Comparison of ENCODE assay signal across 20 cellular contexts in the genomic region with DNA sequence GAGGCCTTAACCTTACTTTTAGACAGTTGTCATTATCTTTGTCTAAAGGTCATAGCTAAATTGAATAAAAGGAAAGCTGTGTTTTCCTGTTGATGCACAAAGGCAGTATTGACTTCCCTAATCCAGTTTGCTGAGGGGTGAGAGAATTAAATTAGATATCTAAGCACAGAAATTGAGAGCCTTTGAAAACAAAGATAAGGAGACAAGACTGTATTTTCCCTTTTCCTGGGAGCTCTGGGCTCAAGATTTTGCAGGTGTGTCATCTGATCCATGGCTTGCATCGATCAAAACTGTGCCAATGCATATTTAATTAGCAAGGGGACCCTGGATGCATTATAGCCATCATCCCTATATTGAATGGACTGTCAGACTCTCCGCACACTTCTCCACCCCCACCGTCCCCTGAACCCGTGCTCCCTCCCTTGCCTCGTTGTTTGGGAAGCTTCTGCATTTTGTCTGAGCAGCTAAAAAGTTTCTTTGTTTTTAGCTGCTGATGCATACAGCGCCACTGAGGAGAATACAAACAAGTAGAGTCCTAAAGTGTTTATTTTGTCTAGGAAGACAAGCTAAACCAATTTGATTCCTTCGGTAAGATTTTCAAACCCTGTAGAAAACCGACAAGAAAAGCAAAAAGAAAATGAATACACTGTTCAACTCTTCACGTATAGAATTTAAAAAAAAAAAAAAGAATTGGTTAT.
DNase-seq lines count a peak whose midpoint lies in the region; ATAC-seq and TF ChIP-seq lines count a peak whose summit lies in the region.
"Had no signal": no experiment of that assay in that cellular context is flagged by ENCODE, and none has a peak within 500 bp of the region (broad histone marks: within the 10 kb centered on the region; RNA-seq: fewer than 3 reads in every experiment).

No MANE protein-coding gene starts in this region.

- POLR2A ChIA-PET in PC-3 (lab: Charles Lee; ENCODE audit: unreplicated experiment) (no interaction called here), OCI-LY7 (lab: Charles Lee) (interaction anchor here (0.7 to 1.4 kb wide), 3 partner anchors 25 to 1970 kb away, joined by 3 to 5 read pairs (median 4); no protein-coding TSS in a partner anchor)

- H3K27ac ChIP-seq in left ventricle myocardium inferior (replicated peaks) = peak overlapping the region; percentile 3
- peak overlapping the region; percentile 50 for H3K27ac ChIP-seq in cingulate gyrus (ENCODE audit: low read depth, low read length)
- H3K27ac ChIP-seq in PC-3 (ENCODE audit: low read length) = no peak overlapping the region
- H3K27ac ChIP-seq in OCI-LY7 (ENCODE audit: low read depth, low read length, poor library complexity, severe bottlenecking) = no peak overlapping the region
- H3K27ac ChIP-seq: SJCRH30 had no signal

- H3K4me2 ChIP-seq in PC-3 (ENCODE audit: low read length) = no peak overlapping the region
- H3K4me2 ChIP-seq in OCI-LY7 (ENCODE audit: low read length) = no peak overlapping the region

- TF ChIP-seq CTCF in left ventricle myocardium inferior (IDR thresholded peaks at IDR 0.05; ENCODE audit: borderline replicate concordance) (no peak), PC-3 (conservative IDR thresholded peaks at IDR 0.05; ENCODE audit: low read depth, low read length) (no peak), OCI-LY7 (conservative IDR thresholded peaks at IDR 0.05; ENCODE audit: low read length) (no peak)

- H3K4me3 ChIP-seq in left ventricle myocardium inferior (no peak overlapping the region), PC-3 (ENCODE audit: low read length) (no peak overlapping the region), OCI-LY7 (ENCODE audit: low read depth, low read length, poor library complexity, severe bottlenecking) (no peak overlapping the region)
- H3K4me3 ChIP-seq: SJCRH30 had no signal

- H3K9me3 ChIP-seq in left ventricle myocardium inferior (replicated peaks) = no peaks in the 10 kb centered on the region
- no peaks in the 10 kb centered on the region for H3K9me3 ChIP-seq in PC-3 (ENCODE audit: low read length)
- no peaks in the 10 kb centered on the region for H3K9me3 ChIP-seq in OCI-LY7 (ENCODE audit: low read length)
- H3K9me3 ChIP-seq: SJCRH30 had no signal

- H3K4me1 ChIP-seq in left ventricle myocardium inferior (peaks cover 40% of the 10 kb centered on the region), PC-3 (ENCODE audit: insufficient read depth, low read length) (0 out of 2 replicates have a peak, but pooled peaks cover 3% of the 10 kb centered on the region), OCI-LY7 (ENCODE audit: insufficient read depth, low read length, poor library complexity, severe bottlenecking) (no peaks in the 10 kb centered on the region)

- H3K27me3 ChIP-seq in left ventricle myocardium inferior (ENCODE audit: low read depth) (no peaks in the 10 kb centered on the region), PC-3 (ENCODE audit: low read length) (no peaks in the 10 kb centered on the region)
- H3K27me3 ChIP-seq: SJCRH30 had no signal

- H4K20me1 ChIP-seq in PC-3 (ENCODE audit: low read length) = no peaks in the 10 kb centered on the region
- H4K20me1 ChIP-seq in OCI-LY7 (ENCODE audit: insufficient read depth, low read length) = no peaks in the 10 kb centered on the region; the same call in 1 of the 2 replicates

- H3K36me3 ChIP-seq in left ventricle myocardium inferior (no peaks in the 10 kb centered on the region), PC-3 (ENCODE audit: low read depth, low read length) (no peaks in the 10 kb centered on the region), OCI-LY7 (ENCODE audit: insufficient read depth, low read length) (no peaks in the 10 kb centered on the region)
- H3K36me3 ChIP-seq: SJCRH30 had no signal

- intact Hi-C loops in left ventricle myocardium inferior (cut with micrococcal nuclease) = no loop called here
- intact Hi-C loops in cardiac septum (cut with DNase I) = no loop called here
- intact Hi-C loops in PC-3 (cut with micrococcal nuclease) = no loop called here
- intact Hi-C loops in OCI-LY7 (cut with micrococcal nuclease; ENCODE audit: unreplicated experiment) = no loop called here

- ATAC-seq in PC-3 (no peak), GM18861 (IDR thresholded peaks at IDR 0.05; ENCODE audit: unreplicated experiment) (no peak)

- BruUV-seq in PC-3 (replicated peaks; lab: Mats Ljungman, UMichigan) = no TSS peak
- no TSS peak for BruUV-seq in OCI-LY7 (replicated peaks; lab: Mats Ljungman, UMichigan)

- no peaks in the 10 kb centered on the region for H3K79me2 ChIP-seq in PC-3 (ENCODE audit: low read length)
- H3K79me2 ChIP-seq in OCI-LY7 (ENCODE audit: insufficient read depth, low read depth, low read length) = no peaks in the 10 kb centered on the region

- no peaks in the 10 kb centered on the region for H3K9me2 ChIP-seq in PC-3 (replicated peaks; ENCODE audit: low read length)
- no peaks in the 10 kb centered on the region for H3K9me2 ChIP-seq in OCI-LY7 (ENCODE audit: insufficient read depth, low read length)

- DNase-seq in left ventricle myocardium inferior (no peak), cardiac septum (ENCODE audit: low spot score) (no peak), middle frontal gyrus (ENCODE audit: extremely low spot score, low spot score) (peak; percentile 14), PC-3 (no peak), OCI-LY7 (ENCODE audit: low spot score) (no peak), HT-29 (ENCODE audit: low spot score) (no peak)
- DNase-seq: ACHN; activated CD4-positive, alpha-beta T cell treated with anti-CD3 and anti-CD28 coated beads for 48 hours; activated CD8-positive, alpha-beta memory T cell treated with anti-CD3 and anti-CD28 coated beads, Interleukin-2, amount 50 U/mL, for 4 hours; amniotic stem cell; CD4-positive, alpha-beta T cell; DMS79; kidney glomerular epithelial cell; NCI-H146; NCI-H446; SJCRH30; stimulated activated naive B cell treated with anti-CD40 and anti-IgM and Interleukin-4, amounts not matched to agents 10 μg/mL and 1 μg/mL and 100 μg/mL, for 72 hours; T1000 had no signal

- no peak overlapping the region for H3K9ac ChIP-seq in PC-3 (ENCODE audit: low read length)

- H3F3A ChIP-seq in PC-3 (ENCODE audit: low read length, unreplicated experiment) = no peaks in the 10 kb centered on the region

- CTCF ChIA-PET in PC-3 (lab: Charles Lee) (no interaction called here), OCI-LY7 (lab: Charles Lee; ENCODE audit: unreplicated experiment) (no interaction called here)

- H2AFZ ChIP-seq in PC-3 (ENCODE audit: low read length) (no peak overlapping the region), OCI-LY7 (ENCODE audit: low read length) (no peak overlapping the region)

Comparison
In these comparisons a context has a peak if more than half of its experiments do, and no peak if none do; other contexts are left out.
1. H3K27ac ChIP-seq: peak in left ventricle myocardium inferior (single experiment) and cingulate gyrus (single experiment); none in PC-3 (single experiment) and OCI-LY7 (single experiment).